Comparison of ENCODE assay signal across 13 cellular contexts in the genomic region with DNA sequence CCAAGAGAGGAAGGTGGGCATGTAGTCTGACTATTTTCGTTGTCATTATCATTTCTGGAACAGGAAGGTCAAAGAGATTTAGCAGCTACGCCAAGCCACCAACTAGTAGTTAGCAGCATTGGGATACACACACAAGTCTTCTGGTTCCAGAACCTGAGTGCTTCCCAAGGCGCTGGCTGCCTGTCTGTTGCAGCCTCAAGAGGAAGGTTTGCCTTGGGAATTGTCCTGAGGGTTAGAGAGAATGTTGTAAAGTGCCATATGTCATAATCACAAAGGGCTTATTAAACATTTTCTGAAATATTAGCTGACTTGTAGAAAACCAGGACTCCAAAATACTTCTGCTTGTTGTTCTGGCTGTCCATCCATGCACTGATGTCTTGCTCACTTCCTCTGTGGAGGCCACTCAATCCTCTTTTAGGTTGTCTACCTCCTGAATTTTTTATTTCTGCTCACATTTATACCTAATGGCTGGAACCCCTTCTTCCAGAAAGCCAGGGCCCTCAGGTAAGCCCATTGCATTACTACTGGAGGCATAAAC. TPM values are rescaled to one million over a fixed set of nuclear protein-coding genes. Genes with fewer than 3 reads are reported as not detected.
DNase-seq lines count a peak whose midpoint lies in the region; ATAC-seq and TF ChIP-seq lines count a peak whose summit lies in the region.
"Had no signal": no experiment of that assay in that cellular context is flagged by ENCODE, and none has a peak within 500 bp of the region (broad histone marks: within the 10 kb centered on the region; RNA-seq: fewer than 3 reads in every experiment).

No MANE protein-coding gene starts in this region.

- ATAC-seq in Right ventricle myocardium inferior (peak; percentile 42), gastroesophageal sphincter (peak; percentile 44), left lung (peak; percentile 58), upper lobe of right lung (peak; percentile 9), GM19023 (IDR thresholded peaks at IDR 0.05; ENCODE audit: unreplicated experiment) (no peak), PC-3 (no peak)
- ATAC-seq: A549; CD8-positive, alpha-beta T cell had no signal

- no peak overlapping the region for H2AFZ ChIP-seq in PC-3 (ENCODE audit: low read length)

- TF ChIP-seq EP300 in gastroesophageal sphincter (IDR thresholded peaks at IDR 0.05): no peak

- TF ChIP-seq CTCF in left ventricle myocardium inferior (IDR thresholded peaks at IDR 0.05; ENCODE audit: borderline replicate concordance) (no peak), gastroesophageal sphincter (IDR thresholded peaks at IDR 0.05) (no peak), left lung (IDR thresholded peaks at IDR 0.05) (no peak), upper lobe of right lung (IDR thresholded peaks at IDR 0.05) (no peak), PC-3 (conservative IDR thresholded peaks at IDR 0.05; ENCODE audit: low read depth, low read length) (no peak)

- no peaks in the 10 kb centered on the region for H3K4me1 ChIP-seq in left ventricle myocardium inferior
- H3K4me1 ChIP-seq in gastroesophageal sphincter: no peaks in the 10 kb centered on the region
- peaks cover 0 to 38% of the 10 kb centered on the region in 2 donors for H3K4me1 ChIP-seq in left lung
- no peaks in the 10 kb centered on the region for H3K4me1 ChIP-seq in upper lobe of right lung
- peaks cover 6% of the 10 kb centered on the region; the same call in 1 of the 2 replicates for H3K4me1 ChIP-seq in PC-3 (ENCODE audit: insufficient read depth, low read length)
- H3K4me1 ChIP-seq: A549 had no signal

- POLR2A ChIA-PET in PC-3 (lab: Charles Lee; ENCODE audit: unreplicated experiment): no interaction called here

- H3K36me3 ChIP-seq in left ventricle myocardium inferior: peaks cover 12% of the 10 kb centered on the region
- H3K36me3 ChIP-seq in gastroesophageal sphincter: peaks cover 0 to 40% of the 10 kb centered on the region in 2 donors
- H3K36me3 ChIP-seq in left lung: peaks cover 0 to 23% of the 10 kb centered on the region in 2 donors
- H3K36me3 ChIP-seq in upper lobe of right lung: peaks cover 8% of the 10 kb centered on the region
- no peaks in the 10 kb centered on the region for H3K36me3 ChIP-seq in PC-3 (ENCODE audit: low read depth, low read length)

- H3K9me2 ChIP-seq in PC-3 (replicated peaks; ENCODE audit: low read length): no peaks in the 10 kb centered on the region

- BruUV-seq in PC-3 (replicated peaks; lab: Mats Ljungman, UMichigan): no TSS peak

- H4K20me1 ChIP-seq in PC-3 (ENCODE audit: low read length): no peaks in the 10 kb centered on the region

- H3K9me3 ChIP-seq in left ventricle myocardium inferior (replicated peaks): peaks cover 6% of the 10 kb centered on the region
- H3K9me3 ChIP-seq in gastroesophageal sphincter: no peaks in the 10 kb centered on the region
- H3K9me3 ChIP-seq in left lung: no peaks in the 10 kb centered on the region
- H3K9me3 ChIP-seq in upper lobe of right lung: no peaks in the 10 kb centered on the region
- H3K9me3 ChIP-seq in PC-3 (ENCODE audit: low read length): no peaks in the 10 kb centered on the region
- H3K9me3 ChIP-seq: A549 had no signal

- H3K79me2 ChIP-seq in PC-3 (ENCODE audit: low read length): no peaks in the 10 kb centered on the region

- no peak overlapping the region for H3K4me2 ChIP-seq in PC-3 (ENCODE audit: low read length)
- H3K4me2 ChIP-seq: A549 had no signal

- H3K27ac ChIP-seq in left ventricle myocardium inferior (replicated peaks) (no peak overlapping the region), gastroesophageal sphincter (no peak overlapping the region), left lung (peak overlapping the region; percentile 44 to 76), upper lobe of right lung (no peak overlapping the region), PC-3 (ENCODE audit: low read length) (no peak overlapping the region)
- H3K27ac ChIP-seq: A549 had no signal

- intact Hi-C loops in Right ventricle myocardium inferior (cut with DNase I): no loop called here
- intact Hi-C loops in left ventricle myocardium inferior (cut with micrococcal nuclease): no loop called here
- intact Hi-C loops in left lung (cut with DNase I): loop anchor here in 1 of 2 donors (10.0 kb wide), 1 partner anchor 49 kb away; the partner anchor contains the start of gene SLC36A1
- intact Hi-C loops in upper lobe of right lung (cut with DNase I): no loop called here
- intact Hi-C loops in PC-3 (cut with micrococcal nuclease): no loop called here

- WGBS in gastroesophageal sphincter (ENCODE audit: low coverage in 1 of 2), 2 donors: 58 to 90% methylated on average over 3 of the region's 3 CpGs

- peak in 1 of 2 donors; percentile 17 for TF ChIP-seq POLR2A in gastroesophageal sphincter (IDR thresholded peaks at IDR 0.05)

- CTCF ChIA-PET in PC-3 (lab: Charles Lee): no interaction called here

- H3F3A ChIP-seq in PC-3 (ENCODE audit: low read length, unreplicated experiment): no peaks in the 10 kb centered on the region

- H3K4me3 ChIP-seq in left ventricle myocardium inferior (no peak overlapping the region), gastroesophageal sphincter (no peak overlapping the region), left lung (no peak overlapping the region), upper lobe of right lung (no peak overlapping the region), PC-3 (ENCODE audit: low read length) (no peak overlapping the region)
- H3K4me3 ChIP-seq: A549 had no signal

- H3K27me3 ChIP-seq in left ventricle myocardium inferior (ENCODE audit: low read depth) (no peaks in the 10 kb centered on the region), gastroesophageal sphincter (no peaks in the 10 kb centered on the region), left lung (no peaks in the 10 kb centered on the region), upper lobe of right lung (no peaks in the 10 kb centered on the region), PC-3 (ENCODE audit: low read length) (no peaks in the 10 kb centered on the region)

- DNase-seq in Right ventricle myocardium inferior (ENCODE audit: missing footprints) (no peak), left ventricle myocardium inferior (no peak), left lung (no peak), upper lobe of right lung (no peak), PC-3 (no peak)
- DNase-seq: CD8-positive, alpha-beta T cell; DMS79 treated with DMSO at 0.1 percent for 48 hours; IMR-90; NCI-H2107; NCI-H226 had no signal

- H3K9ac ChIP-seq in PC-3 (ENCODE audit: low read length): no peak overlapping the region

RNA-seq across cellular contexts. Expression of gene SLC36A1, which starts 46.3 kb away (rescaled TPM):
- total RNA-seq in Right ventricle myocardium inferior (5.2 TPM), left ventricle myocardium inferior (3.1 TPM), gastroesophageal sphincter (10 to 100 TPM in 1 of 4 donors, 1 to 10 TPM in 3; 7.0 to 14.0 (median 8.5) TPM), left lung (10 to 100 TPM; 17.4 to 34.5 TPM), upper lobe of right lung (9.6 TPM), PC-3 (2014; rRNA removed) (3.6 and 5.7 TPM in 2 replicates)

Comparison
In these comparisons a context has a peak if more than half of its experiments do, and no peak if none do; other contexts are left out.
1. ATAC-seq: peak in Right ventricle myocardium inferior (single experiment), gastroesophageal sphincter (single experiment), left lung (single experiment) and upper lobe of right lung (single experiment); none in GM19023 (single experiment) and PC-3 (single experiment).
2. H3K27ac ChIP-seq: peak in left lung (2 of 2); none in left ventricle myocardium inferior (single experiment), gastroesophageal sphincter (0 of 4), upper lobe of right lung (single experiment) and PC-3 (single experiment).